ENCODE assay signal across 10 cellular contexts in genomic region chr3:197811343-197811742, GRCh38. TPM values are rescaled to one million over a fixed set of nuclear protein-coding genes. Genes with fewer than 3 reads are reported as not detected.
DNase-seq lines count a peak whose midpoint lies in the region; ATAC-seq and TF ChIP-seq lines count a peak whose summit lies in the region.
"Had no signal": no experiment of that assay in that cellular context is flagged by ENCODE, and none has a peak within 500 bp of the region (broad histone marks: within the 10 kb centered on the region; RNA-seq: fewer than 3 reads in every experiment).

No MANE protein-coding gene starts in this region.

- H3K9me3 Mint-ChIP-seq in activated T-cell treated with anti-CD3 and anti-CD28 coated beads, Interleukin-2, amount 50 U/mL, for 4 hours = no peaks in the 10 kb centered on the region

- H3K27me3 Mint-ChIP-seq in activated T-cell treated with anti-CD3 and anti-CD28 coated beads, Interleukin-2, amount 50 U/mL, for 4 hours (ENCODE audit: low read depth) = no peaks in the 10 kb centered on the region

- H3K4me3 Mint-ChIP-seq in activated T-cell treated with anti-CD3 and anti-CD28 coated beads, Interleukin-2, amount 50 U/mL, for 4 hours = no peak overlapping the region

- peaks cover 8% of the 10 kb centered on the region for H3K36me3 Mint-ChIP-seq in activated T-cell treated with anti-CD3 and anti-CD28 coated beads, Interleukin-2, amount 50 U/mL, for 4 hours (ENCODE audit: insufficient read depth)

- DNase-seq in COLO829 (ENCODE audit: low spot score) = peak; percentile 96
- DNase-seq in foreskin melanocyte = peak; percentile 98
- DNase-seq in renal cortical epithelial cell (ENCODE audit: low read depth) = peak; percentile 16
- no peak for DNase-seq in activated T-cell treated with anti-CD3 and anti-CD28 coated beads, Interleukin-2, amount 50 U/mL, for 4 hours
- no peak for DNase-seq in NCI-H345 treated with DMSO at 0.1 percent for 48 hours (lab: John Stamatoyannopoulos, UW; ENCODE audit: unreplicated experiment)
- DNase-seq: activated effector memory CD4-positive, alpha-beta T cell treated with Interleukin-2 at 50 U/mL for 16 hours; retina had no signal

- H3K4me1 Mint-ChIP-seq in activated T-cell treated with anti-CD3 and anti-CD28 coated beads, Interleukin-2, amount 50 U/mL, for 4 hours (ENCODE audit: low read depth) = peaks cover 35% of the 10 kb centered on the region

- ATAC-seq in SK-N-SH treated with all-trans-retinoic acid at 6 μM for 48 hours (peak; percentile 66), GM18868 (IDR thresholded peaks at IDR 0.05; ENCODE audit: unreplicated experiment) (no peak), HG02763 (IDR thresholded peaks at IDR 0.05; ENCODE audit: unreplicated experiment) (no peak)
- no peak for ATAC-seq in activated T-cell treated with anti-CD3 and anti-CD28 coated beads, Interleukin-2, amount 50 U/mL, for 4 hours

TF ChIP-seq in SK-N-SH treated with all-trans-retinoic acid at 6 μM for 48 hours, 23 proteins besides CTCF, POLR2A, EP300 and RAD21:
- no peak for TF ChIP-seq ARNTL (CRISPR knock-in tag; IDR thresholded peaks at IDR 0.05; ENCODE audit: borderline replicate concordance, low read depth)
- TF ChIP-seq TSHZ2 (CRISPR knock-in tag; IDR thresholded peaks at IDR 0.05) = no peak
- TF ChIP-seq CREB5 (CRISPR knock-in tag; IDR thresholded peaks at IDR 0.05; ENCODE audit: low read depth) = peak; percentile 42; the same call in 1 of the 2 replicates
- peak; percentile 69 for TF ChIP-seq ISL1 (CRISPR knock-in tag; IDR thresholded peaks at IDR 0.05)

RNA-seq across cellular contexts. Expression of gene LRCH3, which starts 20.3 kb away (rescaled TPM):
- total RNA-seq in renal cortical epithelial cell = 21.7 and 72.8 TPM in 2 replicates
- total RNA-seq in activated T-cell treated with anti-CD3 and anti-CD28 coated beads, Interleukin-2, amount 50 U/mL, for 4 hours = 10 to 100 TPM; 33.7 to 43.9 (median 38.5) TPM

Comparison
In these comparisons a context has a peak if more than half of its experiments do, and no peak if none do; other contexts are left out.
1. DNase-seq: peak in COLO829 (single experiment), foreskin melanocyte (single experiment) and renal cortical epithelial cell (single experiment); none in activated T-cell treated with anti-CD3 and anti-CD28 coated beads, Interleukin-2, amount 50 U/mL, for 4 hours (single experiment) and NCI-H345 treated with DMSO at 0.1 percent for 48 hours (single experiment).